ENCODE assay signal across 13 cellular contexts in genomic region chr5:174503086-174503460, GRCh38.
"Had no signal": no experiment of that assay in that cellular context is flagged by ENCODE, and none has a peak within 500 bp of the region (broad histone marks: within the 10 kb centered on the region; RNA-seq: fewer than 3 reads in every experiment).

No MANE protein-coding gene starts in this region.

- H3K4me1 ChIP-seq: ascending aorta, upper lobe of left lung had no signal

- ATAC-seq: activated CD4-positive, CD25-positive, alpha-beta regulatory T cell treated with anti-CD3 and anti-CD28 coated beads, Interleukin-2, amount 50 U/mL, for 24 hours; activated naive CD8-positive, alpha-beta T cell treated with anti-CD3 and anti-CD28 coated beads, Interleukin-2, amount 50 U/mL, for 24 hours; activated T-helper 17 cell treated with anti-CD3 and anti-CD28 coated beads, Interleukin-2, amount 50 U/mL, for 72 hours; sciatic nerve; stimulated activated naive CD8-positive, alpha-beta T cell treated with anti-CD3 and anti-CD28 coated beads, Interleukin-15, Interleukin-2, amounts not matched to agents 100 U/mL and 50 U/mL, for 24 hours had no signal

- H3K27ac ChIP-seq: ascending aorta, coronary artery, testis, upper lobe of left lung had no signal

- H3K27me3 ChIP-seq: ascending aorta, testis, upper lobe of left lung had no signal

- DNase-seq: activated CD4-positive, alpha-beta T cell treated with anti-CD3 and anti-CD28 coated beads, Interleukin-2, amount 50 U/mL, for 48 hours; activated naive CD4-positive, alpha-beta T cell treated with anti-CD3 and anti-CD28 coated beads for 36 hours; activated naive CD8-positive, alpha-beta T cell treated with anti-CD3 and anti-CD28 coated beads, Interleukin-2, amount 50 U/mL, for 24 hours; effector CD4-positive, alpha-beta T cell; stimulated activated naive CD8-positive, alpha-beta T cell treated with anti-CD3 and anti-CD28 coated beads, Interleukin-15, Interleukin-2, amounts not matched to agents 100 U/mL and 50 U/mL, for 24 hours; testis; upper lobe of left lung had no signal

- H3K9me3 ChIP-seq: testis had no signal

- H3K36me3 ChIP-seq: ascending aorta, upper lobe of left lung had no signal

- H3K4me3 ChIP-seq: ascending aorta, coronary artery, lung, upper lobe of left lung had no signal
